ENCODE assay signal across 15 cellular contexts in genomic region chr9:87603854-87604490, GRCh38.
"Had no signal": no experiment of that assay in that cellular context is flagged by ENCODE, and none has a peak within 500 bp of the region (broad histone marks: within the 10 kb centered on the region; RNA-seq: fewer than 3 reads in every experiment).

No MANE protein-coding gene starts in this region.

- ATAC-seq: activated naive CD8-positive, alpha-beta T cell treated with anti-CD3 and anti-CD28 coated beads, Interleukin-2, amount 50 U/mL, for 24 hours; activated T-helper 17 cell treated with anti-CD3 and anti-CD28 coated beads, Interleukin-2, amount 50 U/mL, for 72 hours; esophagus mucosa; stimulated activated memory B cell treated with anti-CD40 and anti-IgM and Interleukin-4, amounts not matched to agents 10 μg/mL and 1 μg/mL and 100 μg/mL, for 72 hours had no signal

- DNase-seq: activated CD4-positive, alpha-beta T cell treated with anti-CD3 and anti-CD28 coated beads, Interleukin-2, amount 50 U/mL, for 48 hours; activated CD4-positive, CD25-positive, alpha-beta regulatory T cell treated with anti-CD3 and anti-CD28 coated beads, Interleukin-2, amount 50 U/mL, for 72 hours; activated naive CD4-positive, alpha-beta T cell treated with anti-CD3 and anti-CD28 coated beads for 36 hours; activated naive CD8-positive, alpha-beta T cell treated with anti-CD3 and anti-CD28 coated beads, Interleukin-2, amount 50 U/mL, for 24 hours; hypothalamus; mesendoderm; retina; stimulated activated CD4-positive, alpha-beta T cell treated with anti-CD3 and anti-CD28 coated beads, Interleukin-2, amount 100 ng/mL, for 48 hours; tibial artery had no signal

- H3K4me1 ChIP-seq: ascending aorta, parathyroid adenoma had no signal

- H3K36me3 ChIP-seq: ascending aorta had no signal

- H3K9ac ChIP-seq: parathyroid adenoma had no signal

- H3K4me3 ChIP-seq: ascending aorta, tibial artery had no signal

- FAIRE-seq: bronchial epithelial cell had no signal

- H3K27ac ChIP-seq: ascending aorta, parathyroid adenoma, tibial artery had no signal

- H2AFZ ChIP-seq: parathyroid adenoma had no signal

- H3K27me3 ChIP-seq: ascending aorta, tibial artery had no signal

- H3K9me3 ChIP-seq: ascending aorta, tibial artery had no signal

- H3K79me2 ChIP-seq: parathyroid adenoma had no signal
